32 cellular contexts compared by ENCODE assay signal in genomic region chr3:65526656-65527055, GRCh38.
"Had no signal": no experiment of that assay in that cellular context is flagged by ENCODE, and none has a peak within 500 bp of the region (broad histone marks: within the 10 kb centered on the region; RNA-seq: fewer than 3 reads in every experiment).

No MANE protein-coding gene starts in this region.

- H3K27ac Mint-ChIP-seq: activated CD4-positive, alpha-beta memory T cell treated with anti-CD3 and anti-CD28 coated beads for 36 hours; activated CD4-positive, alpha-beta T cell treated with anti-CD3 and anti-CD28 coated beads, Interleukin-2, amount 10 ng/mL, durations not matched to agents 24 days and 14 days; activated naive CD4-positive, alpha-beta T cell treated with anti-CD3 and anti-CD28 coated beads, Interleukin-2, amount 10 ng/mL, durations not matched to agents 7 days and 5 days; activated naive CD8-positive, alpha-beta T cell treated with anti-CD3 and anti-CD28 coated beads, Interleukin-2, amount 10 ng/mL, durations not matched to agents 7 days and 5 days; activated T-helper 1 cell treated with anti-CD3 and anti-CD28 coated beads, Interleukin-12 subunit alpha, Interleukin-12 subunit beta, Interleukin-2, Interleukin-4 antibody, amounts not matched to agents 30 ng/mL and 10 ng/mL and 1 ng/mL, durations not matched to agents 14 hours and 24 hours and 36 hours; naive B cell; stimulated activated naive B cell treated with anti-CD40 and anti-IgM and Interleukin-4, amounts not matched to agents 10 μg/mL and 1 μg/mL and 100 μg/mL, for 72 hours; T-helper 1 cell treated with Interleukin-12 subunit alpha and Interleukin-12 subunit beta and Interleukin-4 antibody, amounts not matched to agents 30 μg/mL and 1 μg/mL, for 36 hours had no signal

- H3K9me3 ChIP-seq: gastrocnemius medialis, left ventricle myocardium inferior, pancreas, prostate gland, right atrium auricular region, stomach, suprapubic skin, tibial artery had no signal

- H3K36me3 Mint-ChIP-seq: activated CD4-positive, alpha-beta memory T cell treated with anti-CD3 and anti-CD28 coated beads for 36 hours; activated naive CD4-positive, alpha-beta T cell treated with anti-CD3 and anti-CD28 coated beads, Interleukin-2, amount 10 ng/mL, durations not matched to agents 7 days and 5 days; activated naive CD8-positive, alpha-beta T cell treated with anti-CD3 and anti-CD28 coated beads, Interleukin-2, amount 10 ng/mL, durations not matched to agents 7 days and 5 days; naive B cell; stimulated activated naive B cell treated with anti-CD40 and anti-IgM and Interleukin-4, amounts not matched to agents 10 μg/mL and 1 μg/mL and 100 μg/mL, for 72 hours had no signal

- FAIRE-seq: astrocyte, keratinocyte, pancreas had no signal

- H3K4me3 ChIP-seq: coronary artery, dorsolateral prefrontal cortex, gastrocnemius medialis, left ventricle myocardium inferior, pancreas, prostate gland, right atrium auricular region, stomach, suprapubic skin, tibial artery had no signal

- H3K27me3 ChIP-seq: brain microvascular endothelial cell, dorsolateral prefrontal cortex, gastrocnemius medialis, pancreas, right atrium auricular region, stomach, suprapubic skin, tibial artery had no signal

- H3K9me3 Mint-ChIP-seq: activated CD4-positive, alpha-beta T cell treated with anti-CD3 and anti-CD28 coated beads, Interleukin-2, amount 10 ng/mL, durations not matched to agents 24 days and 14 days; activated naive CD8-positive, alpha-beta T cell treated with anti-CD3 and anti-CD28 coated beads, Interleukin-2, amount 10 ng/mL, durations not matched to agents 7 days and 5 days; activated T-helper 1 cell treated with anti-CD3 and anti-CD28 coated beads, Interleukin-12 subunit alpha, Interleukin-12 subunit beta, Interleukin-2, Interleukin-4 antibody, amounts not matched to agents 30 ng/mL and 10 ng/mL and 1 ng/mL, durations not matched to agents 14 hours and 24 hours and 36 hours; stimulated activated naive B cell treated with anti-CD40 and anti-IgM and Interleukin-4, amounts not matched to agents 10 μg/mL and 1 μg/mL and 100 μg/mL, for 72 hours; T-helper 1 cell treated with Interleukin-12 subunit alpha and Interleukin-12 subunit beta and Interleukin-4 antibody, amounts not matched to agents 30 μg/mL and 1 μg/mL, for 36 hours had no signal

- H3K4me3 Mint-ChIP-seq: activated CD4-positive, alpha-beta memory T cell treated with anti-CD3 and anti-CD28 coated beads for 36 hours; activated CD4-positive, alpha-beta T cell treated with anti-CD3 and anti-CD28 coated beads, Interleukin-2, amount 10 ng/mL, durations not matched to agents 24 days and 14 days; activated naive CD4-positive, alpha-beta T cell treated with anti-CD3 and anti-CD28 coated beads, Interleukin-2, amount 10 ng/mL, durations not matched to agents 7 days and 5 days; activated naive CD8-positive, alpha-beta T cell treated with anti-CD3 and anti-CD28 coated beads, Interleukin-2, amount 10 ng/mL, durations not matched to agents 7 days and 5 days; activated T-helper 1 cell treated with anti-CD3 and anti-CD28 coated beads, Interleukin-12 subunit alpha, Interleukin-12 subunit beta, Interleukin-2, Interleukin-4 antibody, amounts not matched to agents 30 ng/mL and 10 ng/mL and 1 ng/mL, durations not matched to agents 14 hours and 24 hours and 36 hours; naive B cell; stimulated activated naive B cell treated with anti-CD40 and anti-IgM and Interleukin-4, amounts not matched to agents 10 μg/mL and 1 μg/mL and 100 μg/mL, for 72 hours; T-helper 1 cell treated with Interleukin-12 subunit alpha and Interleukin-12 subunit beta and Interleukin-4 antibody, amounts not matched to agents 30 μg/mL and 1 μg/mL, for 36 hours had no signal

- H3K4me1 Mint-ChIP-seq: activated CD4-positive, alpha-beta T cell treated with anti-CD3 and anti-CD28 coated beads, Interleukin-2, amount 10 ng/mL, durations not matched to agents 24 days and 14 days; activated naive CD4-positive, alpha-beta T cell treated with anti-CD3 and anti-CD28 coated beads, Interleukin-2, amount 10 ng/mL, durations not matched to agents 7 days and 5 days; activated naive CD8-positive, alpha-beta T cell treated with anti-CD3 and anti-CD28 coated beads, Interleukin-2, amount 10 ng/mL, durations not matched to agents 7 days and 5 days; naive B cell; stimulated activated naive B cell treated with anti-CD40 and anti-IgM and Interleukin-4, amounts not matched to agents 10 μg/mL and 1 μg/mL and 100 μg/mL, for 72 hours had no signal

- H3K4me1 ChIP-seq: pancreas, prostate gland, suprapubic skin had no signal

- DNase-seq: activated CD4-positive, alpha-beta memory T cell treated with anti-CD3 and anti-CD28 coated beads for 36 hours; activated CD4-positive, alpha-beta T cell treated with anti-CD3 and anti-CD28 coated beads, Interleukin-2, amount 10 ng/mL, durations not matched to agents 24 days and 14 days; activated CD4-positive, CD25-positive, alpha-beta regulatory T cell treated with anti-CD3 and anti-CD28 coated beads, Interleukin-2, amount 50 U/mL, for 72 hours; activated CD8-positive, alpha-beta memory T cell treated with anti-CD3 and anti-CD28 coated beads, Interleukin-2, amount 50 U/mL, for 4 hours; activated gamma-delta T cell; activated naive CD4-positive, alpha-beta T cell treated with anti-CD3 and anti-CD28 coated beads, Interleukin-2, amount 10 ng/mL, durations not matched to agents 7 days and 5 days; activated naive CD8-positive, alpha-beta T cell treated with anti-CD3 and anti-CD28 coated beads, Interleukin-2, amount 10 ng/mL, durations not matched to agents 7 days and 5 days; activated T-cell treated with anti-CD3 and anti-CD28 coated beads, Interleukin-2, amount 50 U/mL, for 1 hour; brain microvascular endothelial cell; dorsolateral prefrontal cortex; effector memory CD4-positive, alpha-beta T cell; erythroblast; gastrocnemius medialis; hippocampal formation; left ventricle myocardium inferior; naive B cell; nucleus accumbens; pancreas; stimulated activated CD4-positive, alpha-beta T cell treated with anti-CD3 and anti-CD28 coated beads, Interleukin-15, amount 100 ng/mL, for 24 hours; stimulated activated CD4-positive, alpha-beta T cell treated with anti-CD3 and anti-CD28 coated beads, Interleukin-2, amount 100 ng/mL, for 24 hours; stimulated activated naive B cell treated with anti-CD40 and anti-IgM and Interleukin-4, amounts not matched to agents 10 μg/mL and 1 μg/mL and 100 μg/mL, for 72 hours; stomach; T1000; tibial artery had no signal

- H3K36me3 ChIP-seq: brain microvascular endothelial cell, gastrocnemius medialis, left ventricle myocardium inferior, pancreas, prostate gland, right atrium auricular region, stomach, suprapubic skin, tibial artery had no signal

- H3K27ac ChIP-seq: brain microvascular endothelial cell, coronary artery, dorsolateral prefrontal cortex, gastrocnemius medialis, left ventricle myocardium inferior, pancreas, prostate gland, right atrium auricular region, stomach, suprapubic skin, tibial artery had no signal

- H3K27me3 Mint-ChIP-seq: activated CD4-positive, alpha-beta memory T cell treated with anti-CD3 and anti-CD28 coated beads for 36 hours; activated CD4-positive, alpha-beta T cell treated with anti-CD3 and anti-CD28 coated beads, Interleukin-2, amount 10 ng/mL, durations not matched to agents 24 days and 14 days; activated naive CD4-positive, alpha-beta T cell treated with anti-CD3 and anti-CD28 coated beads, Interleukin-2, amount 10 ng/mL, durations not matched to agents 7 days and 5 days; activated naive CD8-positive, alpha-beta T cell treated with anti-CD3 and anti-CD28 coated beads, Interleukin-2, amount 10 ng/mL, durations not matched to agents 7 days and 5 days; naive B cell; stimulated activated naive B cell treated with anti-CD40 and anti-IgM and Interleukin-4, amounts not matched to agents 10 μg/mL and 1 μg/mL and 100 μg/mL, for 72 hours had no signal
